ENCODE assay signal across 1 cellular context in genomic region chr2:55885129-55885943, GRCh38.
TF ChIP-seq lines count a peak whose summit lies in the region.

No MANE protein-coding gene starts in this region.

TF ChIP-seq in A549, 52 proteins besides CTCF, POLR2A, EP300 and RAD21 (continued from another document):
- TF ChIP-seq MAFK (IDR thresholded peaks at IDR 0.05; ENCODE audit: partially characterized antibody) (peak; percentile 99), CEBPB (IDR thresholded peaks at IDR 0.05) (peak; percentile 90 to 98), E2F6 (IDR thresholded peaks at IDR 0.05; ENCODE audit: borderline replicate concordance, low read depth) (no peak; the same call in 1 of the 2 replicates), BCL3 (IDR thresholded peaks at IDR 0.05) (no peak), TFCP2L1 (CRISPR knock-in tag; IDR thresholded peaks at IDR 0.05) (no peak), SMC3 (IDR thresholded peaks at IDR 0.05) (no peak; the same call in 1 of the 3 replicates), KDM5A (IDR thresholded peaks at IDR 0.05) (no peak), HDAC2 (IDR thresholded peaks at IDR 0.05) (no peak), PHF8 (IDR thresholded peaks at IDR 0.05; ENCODE audit: borderline replicate concordance, low read depth) (no peak), FOSL2 (IDR thresholded peaks at IDR 0.05) (peak; percentile 98), FOSL2 (CRISPR knock-in tag; IDR thresholded peaks at IDR 0.05) (peak; percentile 98), ATOH8 (CRISPR knock-in tag; IDR thresholded peaks at IDR 0.05; ENCODE audit: low read depth) (0 out of 2 replicates have a peak, but pooled peaks have one; percentile 42), JUN (IDR thresholded peaks at IDR 0.05) (peak; percentile 47 to 68; a peak in 2 of 5 replicates), BHLHE40 (IDR thresholded peaks at IDR 0.05; ENCODE audit: low read depth, low read length) (no peak), EHMT2 (IDR thresholded peaks at IDR 0.05; ENCODE audit: low read depth) (no peak), HEYL (CRISPR knock-in tag; IDR thresholded peaks at IDR 0.05) (no peak), ZFP36 (IDR thresholded peaks at IDR 0.05; ENCODE audit: borderline replicate concordance, partially characterized antibody) (no peak), ZC3H11A (IDR thresholded peaks at IDR 0.05) (no peak), ELK1 (IDR thresholded peaks at IDR 0.05; ENCODE audit: low read depth, low read length) (no peak), USF2 (IDR thresholded peaks at IDR 0.05) (no peak), KDM1A (IDR thresholded peaks at IDR 0.05; ENCODE audit: low read depth) (no peak), HMGXB4 (CRISPR knock-in tag; IDR thresholded peaks at IDR 0.05; ENCODE audit: borderline replicate concordance) (no peak), NFE2L2 (conservative IDR thresholded peaks at IDR 0.05; ENCODE audit: low read length) (no peak), MAZ (IDR thresholded peaks at IDR 0.05; ENCODE audit: borderline replicate concordance, low read depth, low read length) (no peak), FOSB (CRISPR knock-in tag; IDR thresholded peaks at IDR 0.05) (no peak; the same call in 1 of the 2 replicates), SREBF2 (IDR thresholded peaks at IDR 0.05) (no peak), HOXB13 (CRISPR knock-in tag; IDR thresholded peaks at IDR 0.05; ENCODE audit: low read depth) (peak; percentile 81; the same call in 1 of the 2 replicates), FOXS1 (CRISPR knock-in tag; IDR thresholded peaks at IDR 0.05) (no peak), HOXA7 (CRISPR knock-in tag; IDR thresholded peaks at IDR 0.05) (peak; percentile 27; the same call in 1 of the 2 replicates)
